In the genomic region with DNA sequence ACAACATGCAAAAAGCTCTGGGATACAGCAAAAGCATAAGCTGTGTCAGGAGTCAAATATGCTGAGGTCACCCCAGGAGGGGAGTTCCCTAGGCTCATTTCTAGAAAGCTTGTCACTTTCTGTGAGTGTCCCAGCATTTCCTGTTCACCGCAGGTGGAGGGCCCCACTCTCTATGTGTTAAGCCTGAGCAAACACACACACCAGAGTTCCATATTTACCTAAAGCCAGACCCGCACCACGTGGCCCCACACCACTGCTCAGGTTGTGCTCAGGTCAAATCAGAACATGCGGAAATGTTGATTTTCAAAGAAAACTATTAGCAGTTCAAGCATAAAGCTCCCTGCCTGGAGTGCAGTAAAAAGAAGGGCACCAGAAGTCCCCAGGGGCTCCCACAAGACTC, we compare ENCODE assay signal across 9 cellular contexts.
DNase-seq lines count a peak whose midpoint lies in the region; ATAC-seq, FAIRE-seq and TF ChIP-seq lines count a peak whose summit lies in the region.
"Had no signal": no experiment of that assay in that cellular context is flagged by ENCODE, and none has a peak within 500 bp of the region (broad histone marks: within the 10 kb centered on the region; RNA-seq: fewer than 3 reads in every experiment).

No MANE protein-coding gene starts in this region.

- WGBS in esophagus muscularis mucosa = 50% methylated on average over 4 of the region's 4 CpGs

- no peak for TF ChIP-seq EP300 in esophagus muscularis mucosa (IDR thresholded peaks at IDR 0.05)

- no peak for TF ChIP-seq POLR2A in esophagus muscularis mucosa (IDR thresholded peaks at IDR 0.05; ENCODE audit: low read depth)

- no peak overlapping the region for H3K27ac ChIP-seq in esophagus muscularis mucosa (replicated peaks in 1 of 4)
- no peak overlapping the region for H3K27ac ChIP-seq in left ventricle myocardium inferior (replicated peaks)

- intact Hi-C loops in esophagus muscularis mucosa (cut with DNase I) (no loop called here), left ventricle myocardium inferior (cut with micrococcal nuclease) (no loop called here)

- H3K9me3 ChIP-seq in esophagus muscularis mucosa (peaks cover 0 to 29% (median 16%) of the 10 kb centered on the region in 4 donors), left ventricle myocardium inferior (replicated peaks) (peaks cover 30% of the 10 kb centered on the region)

- H3K36me3 ChIP-seq in esophagus muscularis mucosa (no peaks in the 10 kb centered on the region), left ventricle myocardium inferior (no peaks in the 10 kb centered on the region)

- ATAC-seq in GM19463 (IDR thresholded peaks at IDR 0.05; ENCODE audit: unreplicated experiment) (peak; percentile 98), HG03159 (IDR thresholded peaks at IDR 0.05; ENCODE audit: unreplicated experiment) (peak; percentile 99)

- FAIRE-seq in GM18507 (lab: Jason Lieb, UNC) = peak; percentile 85

- peak; percentile 35 for DNase-seq in GM18507 (ENCODE audit: extremely low spot score, insufficient read length, low read depth)
- DNase-seq in esophagus muscularis mucosa (ENCODE audit: extremely low spot score) = peak; percentile 87
- DNase-seq in NOMO-1 (lab: John Stamatoyannopoulos, UW; ENCODE audit: unreplicated experiment in 2 of 2) = no peak
- DNase-seq in HCEC 1CT = no peak
- DNase-seq in left ventricle myocardium inferior = no peak
- DNase-seq in D341Med (ENCODE audit: low spot score) = no peak
- DNase-seq: naive B cell had no signal

- H3K27me3 ChIP-seq in esophagus muscularis mucosa (peaks cover 0 to 32% (median 0%) of the 10 kb centered on the region in 4 donors), left ventricle myocardium inferior (ENCODE audit: low read depth) (peaks cover 36% of the 10 kb centered on the region)

- no peaks in the 10 kb centered on the region for H3K4me1 ChIP-seq in esophagus muscularis mucosa
- no peaks in the 10 kb centered on the region for H3K4me1 ChIP-seq in left ventricle myocardium inferior

- no peak overlapping the region for H3K4me3 ChIP-seq in esophagus muscularis mucosa
- H3K4me3 ChIP-seq in left ventricle myocardium inferior = no peak overlapping the region

- no peak for TF ChIP-seq CTCF in esophagus muscularis mucosa (IDR thresholded peaks at IDR 0.05)
- TF ChIP-seq CTCF in left ventricle myocardium inferior (IDR thresholded peaks at IDR 0.05; ENCODE audit: borderline replicate concordance) = no peak

Comparison
In these comparisons a context has a peak if more than half of its experiments do, and no peak if none do; other contexts are left out.
1. DNase-seq: peak in GM18507 (single experiment) and esophagus muscularis mucosa (single experiment); none in NOMO-1 (0 of 2), HCEC 1CT (single experiment), left ventricle myocardium inferior (single experiment) and D341Med (single experiment).